Comparison of ENCODE assay signal across 40 cellular contexts in the genomic region with DNA sequence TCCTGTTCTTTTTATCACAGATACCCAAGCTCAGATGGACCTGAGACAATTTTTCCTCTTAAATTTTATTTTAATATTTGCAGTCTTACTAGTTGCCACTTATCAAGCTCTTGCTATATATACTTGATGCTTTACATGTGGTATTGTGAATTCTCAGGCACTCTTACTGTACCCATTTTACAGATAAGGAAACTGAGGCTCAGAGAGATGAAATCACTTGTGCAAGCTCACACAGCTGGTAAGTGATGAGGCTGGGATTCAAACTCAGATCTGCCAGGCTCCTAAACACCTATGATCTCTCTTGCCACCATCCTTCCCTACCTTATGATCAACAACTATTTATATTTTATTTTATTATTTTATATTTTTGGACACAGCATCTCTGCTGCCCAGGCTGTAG.
"Had no signal": no experiment of that assay in that cellular context is flagged by ENCODE, and none has a peak within 500 bp of the region (broad histone marks: within the 10 kb centered on the region; RNA-seq: fewer than 3 reads in every experiment).

No MANE protein-coding gene starts in this region.

- H3K4me3 Mint-ChIP-seq: activated naive CD4-positive, alpha-beta T cell treated with anti-CD3 and anti-CD28 coated beads for 36 hours; activated naive CD4-positive, alpha-beta T cell treated with anti-CD3 and anti-CD28 coated beads, Interleukin-2, amount 10 ng/mL, durations not matched to agents 7 days and 5 days; activated naive CD4-positive, alpha-beta T cell treated with anti-CD3 and anti-CD28 coated beads, Interleukin-2, amount 50 U/mL, for 24 hours; activated naive CD8-positive, alpha-beta T cell; activated naive CD8-positive, alpha-beta T cell treated with anti-CD3 and anti-CD28 coated beads for 36 hours; activated naive CD8-positive, alpha-beta T cell treated with anti-CD3 and anti-CD28 coated beads, Interleukin-2, amount 10 ng/mL, durations not matched to agents 7 days and 5 days; activated naive CD8-positive, alpha-beta T cell treated with anti-CD3 and anti-CD28 coated beads, Interleukin-2, amount 50 U/mL, for 24 hours; activated T-cell treated with anti-CD3 and anti-CD28 coated beads, Interleukin-2, amount 50 U/mL, for 24 hours; activated T-cell treated with anti-CD3 and anti-CD28 coated beads, Interleukin-2, amount 50 U/mL, for 4 hours; activated T-cell treated with anti-CD3 and anti-CD28 coated beads, Interleukin-2, amount 50 U/mL, for 72 hours; activated T-helper 1 cell treated with anti-CD3 and anti-CD28 coated beads, Interleukin-12 subunit alpha, Interleukin-12 subunit beta, Interleukin-2, Interleukin-4 antibody, amounts not matched to agents 30 ng/mL and 10 ng/mL and 1 ng/mL, durations not matched to agents 14 hours and 24 hours and 36 hours; activated T-helper 17 cell treated with anti-CD3 and anti-CD28 coated beads, Interleukin-2, amount 50 U/mL, for 72 hours; brain; central memory CD8-positive, alpha-beta T cell had no signal

- ATAC-seq: activated naive CD4-positive, alpha-beta T cell treated with anti-CD3 and anti-CD28 coated beads, Interleukin-2, amount 50 U/mL, for 72 hours; activated naive CD8-positive, alpha-beta T cell treated with anti-CD3 and anti-CD28 coated beads, Interleukin-2, amount 50 U/mL, for 24 hours; activated T-cell treated with anti-CD3 and anti-CD28 coated beads, Interleukin-2, amount 50 U/mL, for 4 hours; activated T-cell treated with anti-CD3 and anti-CD28 coated beads, Interleukin-2, amount 50 U/mL, for 72 hours; activated T-helper 17 cell treated with anti-CD3 and anti-CD28 coated beads, Interleukin-2, amount 50 U/mL, for 72 hours; body of pancreas had no signal

- FAIRE-seq: astrocyte, bronchial epithelial cell had no signal

- H3K36me3 ChIP-seq: adrenal gland, ascending aorta, brain microvascular endothelial cell, breast epithelium, cardiac muscle cell had no signal

- H3K9me3 Mint-ChIP-seq: activated naive CD4-positive, alpha-beta T cell treated with anti-CD3 and anti-CD28 coated beads for 36 hours; activated naive CD4-positive, alpha-beta T cell treated with anti-CD3 and anti-CD28 coated beads, Interleukin-2, amount 10 ng/mL, durations not matched to agents 7 days and 5 days; activated naive CD8-positive, alpha-beta T cell treated with anti-CD3 and anti-CD28 coated beads, Interleukin-2, amount 10 ng/mL, durations not matched to agents 7 days and 5 days; activated T-helper 1 cell treated with anti-CD3 and anti-CD28 coated beads, Interleukin-12 subunit alpha, Interleukin-12 subunit beta, Interleukin-2, Interleukin-4 antibody, amounts not matched to agents 30 ng/mL and 10 ng/mL and 1 ng/mL, durations not matched to agents 14 hours and 24 hours and 36 hours; activated T-helper 17 cell treated with anti-CD3 and anti-CD28 coated beads, Interleukin-2, amount 50 U/mL, for 72 hours had no signal

- H3K27me3 ChIP-seq: ascending aorta, body of pancreas had no signal

- H3K4me3 ChIP-seq: adrenal gland, ascending aorta, body of pancreas, breast epithelium, cardiac muscle cell had no signal

- DNase-seq: activated effector memory CD4-positive, alpha-beta T cell treated with anti-CD3 and anti-CD28 coated beads, Interleukin-2, amount 50 U/mL, for 16 hours; activated effector memory CD4-positive, alpha-beta T cell treated with Interleukin-2 at 50 U/mL for 16 hours; activated gamma-delta T cell; activated gamma-delta T cell treated with Interleukin-2 at 50 U/mL for 16 hours; activated naive CD4-positive, alpha-beta T cell; activated naive CD4-positive, alpha-beta T cell treated with anti-CD3 and anti-CD28 coated beads for 36 hours; activated naive CD4-positive, alpha-beta T cell treated with anti-CD3 and anti-CD28 coated beads, Interleukin-2, amount 10 ng/mL, durations not matched to agents 7 days and 5 days; activated naive CD4-positive, alpha-beta T cell treated with anti-CD3 and anti-CD28 coated beads, Interleukin-2, amount 50 U/mL, for 16 hours; activated naive CD4-positive, alpha-beta T cell treated with Interleukin-2 at 50 U/mL for 16 hours; activated naive CD8-positive, alpha-beta T cell treated with anti-CD3 and anti-CD28 coated beads for 36 hours; activated naive CD8-positive, alpha-beta T cell treated with anti-CD3 and anti-CD28 coated beads, Interleukin-2, amount 10 ng/mL, durations not matched to agents 7 days and 5 days; activated naive CD8-positive, alpha-beta T cell treated with anti-CD3 and anti-CD28 coated beads, Interleukin-2, amount 50 U/mL, for 24 hours; activated T-cell treated with anti-CD3 and anti-CD28 coated beads, Interleukin-2, amount 50 U/mL, for 1 hour; activated T-cell treated with anti-CD3 and anti-CD28 coated beads, Interleukin-2, amount 50 U/mL, for 24 hours; activated T-cell treated with anti-CD3 and anti-CD28 coated beads, Interleukin-2, amount 50 U/mL, for 4 hours; activated T-cell treated with anti-CD3 and anti-CD28 coated beads, Interleukin-2, amount 50 U/mL, for 48 hours; activated T-cell treated with anti-CD3 and anti-CD28 coated beads, Interleukin-2, amount 50 U/mL, for 72 hours; adrenal gland; amniotic stem cell; amygdala; anterior cingulate cortex; aorta; body of pancreas; brain microvascular endothelial cell; caudate nucleus; central memory CD4-positive, alpha-beta T cell; cerebellar nuclear complex had no signal

- H3K27ac Mint-ChIP-seq: activated naive CD4-positive, alpha-beta T cell treated with anti-CD3 and anti-CD28 coated beads for 36 hours; activated naive CD4-positive, alpha-beta T cell treated with anti-CD3 and anti-CD28 coated beads, Interleukin-2, amount 10 ng/mL, durations not matched to agents 7 days and 5 days; activated naive CD4-positive, alpha-beta T cell treated with anti-CD3 and anti-CD28 coated beads, Interleukin-2, amount 50 U/mL, for 24 hours; activated naive CD4-positive, alpha-beta T cell treated with anti-CD3 and anti-CD28 coated beads, Interleukin-2, amount 50 U/mL, for 72 hours; activated naive CD8-positive, alpha-beta T cell; activated naive CD8-positive, alpha-beta T cell treated with anti-CD3 and anti-CD28 coated beads for 36 hours; activated naive CD8-positive, alpha-beta T cell treated with anti-CD3 and anti-CD28 coated beads, Interleukin-2, amount 10 ng/mL, durations not matched to agents 7 days and 5 days; activated naive CD8-positive, alpha-beta T cell treated with anti-CD3 and anti-CD28 coated beads, Interleukin-2, amount 50 U/mL, for 24 hours; activated T-cell treated with anti-CD3 and anti-CD28 coated beads, Interleukin-2, amount 50 U/mL, for 24 hours; activated T-cell treated with anti-CD3 and anti-CD28 coated beads, Interleukin-2, amount 50 U/mL, for 72 hours; activated T-helper 1 cell treated with anti-CD3 and anti-CD28 coated beads, Interleukin-12 subunit alpha, Interleukin-12 subunit beta, Interleukin-2, Interleukin-4 antibody, amounts not matched to agents 30 ng/mL and 10 ng/mL and 1 ng/mL, durations not matched to agents 14 hours and 24 hours and 36 hours; activated T-helper 17 cell treated with anti-CD3 and anti-CD28 coated beads, Interleukin-2, amount 50 U/mL, for 72 hours; activated T-helper 2 cell treated with anti-CD3 and anti-CD28 coated beads, Interferon-gamma antibody, Interleukin-2, Interleukin-4, amounts not matched to agents 10 μg/mL and 5 μg/mL and 100 μg/mL, durations not matched to agents 14 hours and 24 hours and 36 hours; brain had no signal

- H3K27ac ChIP-seq: adrenal gland, ascending aorta, body of pancreas, brain microvascular endothelial cell, breast epithelium, cardiac muscle cell had no signal

- H3K36me3 Mint-ChIP-seq: activated naive CD4-positive, alpha-beta T cell treated with anti-CD3 and anti-CD28 coated beads, Interleukin-2, amount 10 ng/mL, durations not matched to agents 7 days and 5 days; activated naive CD4-positive, alpha-beta T cell treated with anti-CD3 and anti-CD28 coated beads, Interleukin-2, amount 50 U/mL, for 24 hours; activated naive CD4-positive, alpha-beta T cell treated with anti-CD3 and anti-CD28 coated beads, Interleukin-2, amount 50 U/mL, for 72 hours; activated naive CD8-positive, alpha-beta T cell; activated naive CD8-positive, alpha-beta T cell treated with anti-CD3 and anti-CD28 coated beads for 36 hours; activated naive CD8-positive, alpha-beta T cell treated with anti-CD3 and anti-CD28 coated beads, Interleukin-2, amount 10 ng/mL, durations not matched to agents 7 days and 5 days; brain had no signal

- H3K4me1 ChIP-seq: adrenal gland, ascending aorta, body of pancreas, breast epithelium had no signal

- H3K4me1 Mint-ChIP-seq: activated naive CD4-positive, alpha-beta T cell treated with anti-CD3 and anti-CD28 coated beads, Interleukin-2, amount 10 ng/mL, durations not matched to agents 7 days and 5 days; activated naive CD4-positive, alpha-beta T cell treated with anti-CD3 and anti-CD28 coated beads, Interleukin-2, amount 50 U/mL, for 24 hours; activated naive CD8-positive, alpha-beta T cell treated with anti-CD3 and anti-CD28 coated beads for 36 hours; activated naive CD8-positive, alpha-beta T cell treated with anti-CD3 and anti-CD28 coated beads, Interleukin-2, amount 10 ng/mL, durations not matched to agents 7 days and 5 days; activated naive CD8-positive, alpha-beta T cell treated with anti-CD3 and anti-CD28 coated beads, Interleukin-2, amount 50 U/mL, for 24 hours; activated T-helper 17 cell treated with anti-CD3 and anti-CD28 coated beads, Interleukin-2, amount 50 U/mL, for 72 hours; central memory CD8-positive, alpha-beta T cell had no signal

- H3K9me3 ChIP-seq: adrenal gland, ascending aorta, body of pancreas, breast epithelium had no signal
